ENCODE assay signal across 7 cellular contexts in the genomic region with DNA sequence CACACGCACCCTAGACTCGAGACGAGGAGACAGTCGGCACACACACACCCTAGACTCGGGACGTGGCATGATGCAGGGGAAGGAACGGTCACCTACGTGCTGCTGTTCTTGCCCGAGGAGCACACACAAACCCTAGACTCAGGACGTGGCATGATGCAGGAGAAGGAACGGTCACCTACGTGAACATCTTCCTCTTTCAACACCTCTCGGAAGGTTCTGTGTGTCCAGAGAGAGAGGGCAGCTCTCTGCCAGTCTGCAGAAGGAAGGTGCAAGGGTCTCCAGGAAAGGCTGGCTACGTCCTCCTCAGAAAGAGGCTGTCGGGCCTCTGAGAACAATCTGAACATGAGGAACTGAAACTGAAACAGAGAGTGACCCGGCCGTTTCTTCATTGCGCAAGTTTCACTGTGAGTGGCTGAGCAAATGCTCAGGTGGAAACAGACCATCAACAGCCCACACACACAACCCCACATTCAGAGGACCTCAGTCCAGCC. TPM values are rescaled to one million over a fixed set of nuclear protein-coding genes. Genes with fewer than 3 reads are reported as not detected.
A peak's percentile ranks its signal among the peaks of the same experiment; 100 is the strongest.
DNase-seq lines count a peak whose midpoint lies in the region; ATAC-seq lines count a peak whose summit lies in the region.

No MANE protein-coding gene starts in this region.

- intact Hi-C loops in Right ventricle myocardium inferior (cut with DNase I): no loop called here

- H3K4me3 Mint-ChIP-seq in T-helper 2 cell treated with Interferon-gamma antibody and Interleukin-4, amounts not matched to agents 5 μg/mL and 100 μg/mL, for 36 hours: peak overlapping the region; percentile 75

- peak; percentile 24 for DNase-seq in T-helper 2 cell treated with Interferon-gamma antibody and Interleukin-4, amounts not matched to agents 5 μg/mL and 100 μg/mL, for 36 hours (ENCODE audit: low spot score)
- DNase-seq in Right ventricle myocardium inferior (ENCODE audit: missing footprints) (no peak), iPS-NIHi7 (ENCODE audit: extremely low spot score) (no peak), SHP77 treated with DMSO at 0.1 percent for 48 hours (lab: John Stamatoyannopoulos, UW) (no peak)
- peak; percentile 15 to 27 for DNase-seq in stimulated activated CD8-positive, alpha-beta memory T cell treated with anti-CD3 and anti-CD28 coated beads, Interleukin-2, amount 100 ng/mL, for 48 hours (ENCODE audit: low read depth in 2 of 2)

- peaks cover 30% of the 10 kb centered on the region for H3K4me1 Mint-ChIP-seq in T-helper 2 cell treated with Interferon-gamma antibody and Interleukin-4, amounts not matched to agents 5 μg/mL and 100 μg/mL, for 36 hours (ENCODE audit: low read depth)

- no peaks in the 10 kb centered on the region for H3K9me3 Mint-ChIP-seq in T-helper 2 cell treated with Interferon-gamma antibody and Interleukin-4, amounts not matched to agents 5 μg/mL and 100 μg/mL, for 36 hours

- H3K27me3 Mint-ChIP-seq in T-helper 2 cell treated with Interferon-gamma antibody and Interleukin-4, amounts not matched to agents 5 μg/mL and 100 μg/mL, for 36 hours (ENCODE audit: low read depth): no peaks in the 10 kb centered on the region

- H3K27ac Mint-ChIP-seq in T-helper 2 cell treated with Interferon-gamma antibody and Interleukin-4, amounts not matched to agents 5 μg/mL and 100 μg/mL, for 36 hours: peak overlapping the region; percentile 87

- ATAC-seq in GM19043 (IDR thresholded peaks at IDR 0.05; ENCODE audit: low read depth, unreplicated experiment) (peak; percentile 84), HG03039 (IDR thresholded peaks at IDR 0.05; ENCODE audit: unreplicated experiment) (peak; percentile 69), Right ventricle myocardium inferior (peak; percentile 69)

- H3K36me3 Mint-ChIP-seq in T-helper 2 cell treated with Interferon-gamma antibody and Interleukin-4, amounts not matched to agents 5 μg/mL and 100 μg/mL, for 36 hours (ENCODE audit: low read depth): peaks cover 57% of the 10 kb centered on the region

RNA-seq across cellular contexts. Expression of a gene that starts 43.4 kb away (rescaled TPM):
- 10.6 TPM for total RNA-seq in Right ventricle myocardium inferior

RNA-seq across cellular contexts. Expression of a gene that starts 44.1 kb away (rescaled TPM):
- total RNA-seq in Right ventricle myocardium inferior: 11.1 TPM

RNA-seq across cellular contexts. Expression of a gene that starts 51.7 kb away (rescaled TPM):
- 2.8 TPM for total RNA-seq in Right ventricle myocardium inferior

Comparison
In these comparisons a context has a peak if more than half of its experiments do, and no peak if none do; other contexts are left out.
1. DNase-seq: peak in T-helper 2 cell treated with Interferon-gamma antibody and Interleukin-4, amounts not matched to agents 5 μg/mL and 100 μg/mL, for 36 hours (single experiment) and stimulated activated CD8-positive, alpha-beta memory T cell treated with anti-CD3 and anti-CD28 coated beads, Interleukin-2, amount 100 ng/mL, for 48 hours (2 of 2); none in Right ventricle myocardium inferior (single experiment), iPS-NIHi7 (single experiment) and SHP77 treated with DMSO at 0.1 percent for 48 hours (single experiment).
2. Peak in every context shown above with its lines, with median percentiles within 50 percentile points of each other: ATAC-seq.